ENCODE assay signal across 17 cellular contexts in the genomic region with DNA sequence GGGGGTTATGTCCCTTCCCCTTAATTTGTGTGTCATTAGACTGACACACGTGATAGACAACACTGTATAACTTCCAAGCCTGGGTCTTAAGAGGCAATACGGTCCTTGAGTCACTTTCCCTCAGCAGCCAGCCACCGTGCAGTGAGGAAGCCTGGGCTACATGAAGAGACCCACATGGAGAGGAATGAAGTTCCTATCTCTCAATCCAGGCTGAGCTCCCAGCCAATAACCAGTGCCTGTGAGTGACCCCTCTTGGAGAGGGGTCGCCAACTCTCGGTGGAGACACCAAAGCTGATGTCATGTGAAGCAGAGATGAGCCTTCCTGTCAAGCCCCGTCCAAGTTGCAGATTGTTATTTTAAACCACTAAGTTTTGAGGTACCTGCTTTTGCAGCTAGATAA.
"Had no signal": no experiment of that assay in that cellular context is flagged by ENCODE, and none has a peak within 500 bp of the region (broad histone marks: within the 10 kb centered on the region; RNA-seq: fewer than 3 reads in every experiment).

No MANE protein-coding gene starts in this region.

- H3K27ac ChIP-seq: stomach, thoracic aorta had no signal

- DNase-seq: activated CD4-positive, alpha-beta T cell treated with anti-CD3 and anti-CD28 coated beads, Interleukin-2, amount 50 U/mL, for 48 hours; activated CD4-positive, CD25-positive, alpha-beta regulatory T cell treated with anti-CD3 and anti-CD28 coated beads, Interleukin-2, amount 50 U/mL, for 72 hours; activated CD8-positive, alpha-beta memory T cell treated with anti-CD3 and anti-CD28 coated beads, Interleukin-2, amount 10 ng/mL, durations not matched to agents 7 days and 5 days; activated effector memory CD4-positive, alpha-beta T cell treated with Interleukin-2 at 50 U/mL for 16 hours; activated T-cell treated with anti-CD3 and anti-CD28 coated beads, Interleukin-2, amount 50 U/mL, for 24 hours; cortex of kidney; effector memory CD4-positive, alpha-beta T cell; hippocampal formation; immature natural killer cell; left cardiac atrium; mammary epithelial cell; mucosa of descending colon; stimulated activated CD4-positive, alpha-beta T cell treated with anti-CD3 and anti-CD28 coated beads, Interleukin-2, amount 100 ng/mL, for 48 hours; stimulated activated CD8-positive, alpha-beta memory T cell treated with anti-CD3 and anti-CD28 coated beads, Interleukin-4, amount 100 ng/mL, for 48 hours; stomach had no signal

- ATAC-seq: activated CD8-positive, alpha-beta memory T cell treated with anti-CD3 and anti-CD28 coated beads, Interleukin-2, amount 10 ng/mL, durations not matched to agents 7 days and 5 days; left cardiac atrium; mucosa of descending colon; natural killer cell treated with Interleukin-12 subunit alpha and Interleukin-12 subunit beta and Interleukin-15 and Interleukin-18, amount 100 ng/mL, for 72 hours had no signal

- H3K4me3 ChIP-seq: mucosa of descending colon, stomach, thoracic aorta had no signal

- H3K9me3 ChIP-seq: mucosa of descending colon, stomach, thoracic aorta had no signal

- H3K27me3 ChIP-seq: stomach had no signal

- H3K36me3 ChIP-seq: stomach, thoracic aorta had no signal
